Comparison of ENCODE assay signal across 8 cellular contexts in the genomic region with DNA sequence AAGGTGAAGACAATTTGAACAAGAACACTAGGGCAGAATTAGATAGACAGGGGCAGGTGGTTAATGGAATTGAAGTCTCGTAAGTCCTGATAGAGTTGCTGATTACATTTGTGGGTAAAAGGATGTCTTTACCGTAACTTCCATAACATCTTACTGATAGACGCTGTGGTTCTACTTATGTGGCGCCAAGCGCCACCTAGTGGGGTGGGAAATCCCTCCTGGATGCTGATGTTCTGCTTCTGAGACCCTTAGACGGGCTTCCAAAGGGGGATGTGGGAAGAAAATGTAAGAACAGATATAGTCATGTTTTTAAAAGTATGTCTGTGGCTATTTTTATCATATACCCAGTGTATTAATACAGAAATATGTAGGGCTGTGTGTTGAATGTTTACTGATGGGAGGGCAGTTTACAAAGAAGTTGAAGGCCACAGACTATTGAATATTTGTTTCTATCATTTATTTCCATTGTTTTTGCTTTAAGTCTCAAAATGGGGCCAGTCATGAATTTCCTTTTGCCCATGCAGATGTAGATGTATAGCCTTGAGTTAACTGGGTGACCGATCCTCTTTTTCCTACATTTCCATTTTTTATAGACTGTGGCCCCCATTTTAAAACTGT. TPM values are rescaled to one million over a fixed set of nuclear protein-coding genes. Genes with fewer than 3 reads are reported as not detected.
DNase-seq lines count a peak whose midpoint lies in the region; ATAC-seq and TF ChIP-seq lines count a peak whose summit lies in the region.

No MANE protein-coding gene starts in this region.

- no peak for TF ChIP-seq POLR2A in NB4 (IDR thresholded peaks at IDR 0.05; ENCODE audit: extremely low read depth, insufficient read length)

- no peak overlapping the region for H2AFZ ChIP-seq in fibroblast of lung (ENCODE audit: low read length)

- 34 to 49% (median 42%) methylated on average over 7 of the region's 7 CpGs for WGBS in psoas muscle, 3 donors

- H3K4me3 ChIP-seq in GM06990 (replicated peaks; ENCODE audit: low read depth, low read length), result no peak overlapping the region
- no peak overlapping the region for H3K4me3 ChIP-seq in NB4 (ENCODE audit: low read depth, low read length)
- no peak overlapping the region for H3K4me3 ChIP-seq in fibroblast of lung (replicated peaks in 1 of 4; ENCODE audit: control extremely low read depth in 1 of 4, insufficient read depth in 1 of 4, low read depth in 3 of 4, low read length in 4 of 4)
- H3K4me3 ChIP-seq in psoas muscle, result no peak overlapping the region

- no peaks in the 10 kb centered on the region for H4K20me1 ChIP-seq in fibroblast of lung (ENCODE audit: control insufficient read depth, extremely low read depth, insufficient read depth, low read length)

- no peak for DNase-seq in GM06990 (ENCODE audit: extremely low read depth, insufficient read length)
- peak; percentile 45 for DNase-seq in NB4 (ENCODE audit: low read depth)
- peak; percentile 49 for DNase-seq in activated CD8-positive, alpha-beta memory T cell treated with anti-CD3 and anti-CD28 coated beads, Interleukin-2, amount 50 U/mL, for 4 hours
- peak in 1 of 2 donors; percentile 38 for DNase-seq in fibroblast of lung (ENCODE audit: low read depth in 2 of 2)
- DNase-seq in psoas muscle, result peak; percentile 16 to 52
- DNase-seq in NK-92 (lab: John Stamatoyannopoulos, UW; ENCODE audit: unreplicated experiment), result no peak

- intact Hi-C loops in psoas muscle (cut with DNase I), result no loop called here

- H3K27me3 ChIP-seq in GM06990 (replicated peaks; ENCODE audit: control insufficient read depth, insufficient read depth, low read length) (no peaks in the 10 kb centered on the region; the same call in 1 of the 2 replicates), fibroblast of lung (ENCODE audit: control insufficient read depth, insufficient read depth, low read length) (no peaks in the 10 kb centered on the region), psoas muscle (ENCODE audit: insufficient read depth in 3 of 3, low read length in 2 of 3) (peaks cover 0 to 5% (median 0%) of the 10 kb centered on the region in 3 donors)

- no peak overlapping the region for H3K4me2 ChIP-seq in fibroblast of lung (ENCODE audit: extremely low read depth, insufficient read depth, low read length)

- TF ChIP-seq CTCF in GM06990 (IDR thresholded peaks at IDR 0.05; ENCODE audit: insufficient read depth, low read length, poor library complexity, severe bottlenecking) (peak; percentile 89), NB4 (IDR thresholded peaks at IDR 0.05; ENCODE audit: low read depth, low read length) (peak; percentile 65), fibroblast of lung (conservative IDR thresholded peaks at IDR 0.05 in 1 of 2, IDR thresholded peaks at IDR 0.05 in 1 of 2; ENCODE audit: low read depth in 1 of 2, low read length in 2 of 2) (peak; percentile 61 to 69), psoas muscle (IDR thresholded peaks at IDR 0.05) (peak; percentile 34)

- H3K9ac ChIP-seq in fibroblast of lung (ENCODE audit: insufficient read depth, low read length), result no peak overlapping the region

- ATAC-seq in psoas muscle (no peak), GM19023 (IDR thresholded peaks at IDR 0.05; ENCODE audit: unreplicated experiment) (no peak), GM18858 (IDR thresholded peaks at IDR 0.05; ENCODE audit: unreplicated experiment) (no peak)

- H3K4me1 ChIP-seq in fibroblast of lung (ENCODE audit: control insufficient read depth, extremely low read depth, insufficient read depth, low read length), result no peaks in the 10 kb centered on the region
- H3K4me1 ChIP-seq in psoas muscle, result no peaks in the 10 kb centered on the region

- no peaks in the 10 kb centered on the region for H3K79me2 ChIP-seq in fibroblast of lung (ENCODE audit: control insufficient read depth, insufficient read depth, low read length)

- H3K9me3 ChIP-seq in fibroblast of lung (ENCODE audit: control insufficient read depth, insufficient read depth, low read depth, low read length) (no peaks in the 10 kb centered on the region), psoas muscle (no peaks in the 10 kb centered on the region)

- H3K36me3 ChIP-seq in GM06990 (ENCODE audit: control insufficient read depth, insufficient read depth, low read length) (no peaks in the 10 kb centered on the region), fibroblast of lung (ENCODE audit: control insufficient read depth, insufficient read depth, low read length) (no peaks in the 10 kb centered on the region), psoas muscle (ENCODE audit: insufficient read depth in 1 of 2, low read depth in 1 of 2) (no peaks in the 10 kb centered on the region)

- no peak overlapping the region for H3K27ac ChIP-seq in fibroblast of lung (ENCODE audit: insufficient read depth, low read length)
- no peak overlapping the region for H3K27ac ChIP-seq in psoas muscle

RNA-seq across cellular contexts. Expression of a gene that starts 12.2 kb away (rescaled TPM):
- total RNA-seq in fibroblast of lung (not detected in 2 replicates), psoas muscle (under 1 TPM; 0.36 to 0.57 (median 0.48) TPM)
- polyA plus RNA-seq in fibroblast of lung (not detected in 2 replicates), psoas muscle (under 1 TPM; 0.06 to 0.10 (median 0.09) TPM)
- not detected in 2 replicates for polyA plus RNA-seq in fibroblast of lung (2012)
- not detected in 2 replicates for polyA minus RNA-seq in fibroblast of lung (ENCODE audit: low replicate concordance)

RNA-seq across cellular contexts. Expression of a gene that starts 27.3 kb away (rescaled TPM):
- total RNA-seq in fibroblast of lung (not detected in 2 replicates), psoas muscle (under 1 TPM; 0.08 to 0.73 (median 0.42) TPM)
- polyA plus RNA-seq in fibroblast of lung (not detected in 2 replicates), psoas muscle (under 1 TPM; 0.03 to 0.04 (median 0.04) TPM)
- polyA plus RNA-seq in fibroblast of lung (2012), result not detected in 2 replicates
- not detected in 2 replicates for polyA minus RNA-seq in fibroblast of lung (ENCODE audit: low replicate concordance)

Comparison
In these comparisons a context has a peak if more than half of its experiments do, and no peak if none do; other contexts are left out.
1. DNase-seq: peak in NB4 (single experiment), activated CD8-positive, alpha-beta memory T cell treated with anti-CD3 and anti-CD28 coated beads, Interleukin-2, amount 50 U/mL, for 4 hours (single experiment) and psoas muscle (2 of 2); none in GM06990 (single experiment) and NK-92 (single experiment).
2. CTCF ChIP-seq: peak in every context shown above with its lines; median percentile 89 in GM06990; 65 in NB4; 65 in fibroblast of lung; 34 in psoas muscle.